In the genomic region with DNA sequence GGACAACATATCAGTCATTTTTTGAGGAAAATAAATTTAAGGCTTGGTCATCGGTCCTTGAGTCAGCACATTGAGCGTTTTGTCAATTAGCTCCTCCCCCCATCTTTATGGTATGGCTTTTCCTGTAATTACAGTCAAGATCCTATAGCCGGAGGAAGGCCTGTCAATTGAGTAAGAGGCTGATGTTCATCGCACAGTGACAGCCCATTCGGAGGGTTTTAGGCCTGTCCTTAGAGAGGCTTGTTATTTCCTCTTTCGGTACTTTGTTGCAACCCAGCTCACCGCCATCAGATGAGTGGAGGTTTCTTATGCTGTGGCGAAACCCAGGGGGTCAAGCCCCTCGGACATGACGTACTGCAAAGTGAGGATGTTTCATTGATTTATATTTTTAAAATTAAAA, we compare ENCODE assay signal across 21 cellular contexts.
"Had no signal": no experiment of that assay in that cellular context is flagged by ENCODE, and none has a peak within 500 bp of the region (broad histone marks: within the 10 kb centered on the region; RNA-seq: fewer than 3 reads in every experiment).

No MANE protein-coding gene starts in this region.

- H3K4me1 Mint-ChIP-seq: stimulated activated naive B cell treated with anti-CD40 and anti-IgM and Interleukin-4, amounts not matched to agents 10 μg/mL and 1 μg/mL and 100 μg/mL, for 72 hours; stimulated activated naive CD8-positive, alpha-beta T cell treated with anti-CD3 and anti-CD28 coated beads, Interleukin-15, amount 100 ng/mL, for 72 hours had no signal

- DNase-seq: effector memory CD8-positive, alpha-beta T cell; esophagus squamous epithelium; foreskin fibroblast; glutamatergic neuron; islet precursor cell; mammary epithelial cell; natural killer cell; nucleus accumbens; ovary; sigmoid colon; stimulated activated CD4-positive, alpha-beta T cell treated with anti-CD3 and anti-CD28 coated beads, Interleukin-2, amount 100 ng/mL, for 24 hours; stimulated activated CD4-positive, alpha-beta T cell treated with anti-CD3 and anti-CD28 coated beads, Interleukin-4, amount 100 ng/mL, for 4 hours; stimulated activated naive B cell treated with anti-CD40 and anti-IgM and Interleukin-4, amounts not matched to agents 10 μg/mL and 1 μg/mL and 100 μg/mL, for 72 hours; stimulated activated naive CD8-positive, alpha-beta T cell treated with anti-CD3 and anti-CD28 coated beads, Interleukin-15, amount 100 ng/mL, for 72 hours; testis; transverse colon had no signal

- H3K36me3 Mint-ChIP-seq: natural killer cell; stimulated activated naive B cell treated with anti-CD40 and anti-IgM and Interleukin-4, amounts not matched to agents 10 μg/mL and 1 μg/mL and 100 μg/mL, for 72 hours had no signal

- H3K36me3 ChIP-seq: esophagus squamous epithelium, gastroesophageal sphincter, ovary, right atrium auricular region, sigmoid colon, transverse colon had no signal

- ATAC-seq: effector memory CD8-positive, alpha-beta T cell; gastroesophageal sphincter; left lobe of liver; stimulated activated naive B cell treated with anti-CD40 and anti-IgM and Interleukin-4, amounts not matched to agents 10 μg/mL and 1 μg/mL and 100 μg/mL, for 72 hours; stimulated activated naive CD8-positive, alpha-beta T cell treated with anti-CD3 and anti-CD28 coated beads, Interleukin-15, amount 100 ng/mL, for 72 hours had no signal

- H3K9me3 Mint-ChIP-seq: effector memory CD8-positive, alpha-beta T cell; natural killer cell; stimulated activated naive B cell treated with anti-CD40 and anti-IgM and Interleukin-4, amounts not matched to agents 10 μg/mL and 1 μg/mL and 100 μg/mL, for 72 hours had no signal

- H3K4me3 Mint-ChIP-seq: effector memory CD8-positive, alpha-beta T cell; natural killer cell; neural crest cell; stimulated activated naive B cell treated with anti-CD40 and anti-IgM and Interleukin-4, amounts not matched to agents 10 μg/mL and 1 μg/mL and 100 μg/mL, for 72 hours; stimulated activated naive CD8-positive, alpha-beta T cell treated with anti-CD3 and anti-CD28 coated beads, Interleukin-15, amount 100 ng/mL, for 72 hours had no signal

- H3K27me3 Mint-ChIP-seq: effector memory CD8-positive, alpha-beta T cell; stimulated activated naive B cell treated with anti-CD40 and anti-IgM and Interleukin-4, amounts not matched to agents 10 μg/mL and 1 μg/mL and 100 μg/mL, for 72 hours; stimulated activated naive CD8-positive, alpha-beta T cell treated with anti-CD3 and anti-CD28 coated beads, Interleukin-15, amount 100 ng/mL, for 72 hours had no signal

- H3K4me1 ChIP-seq: esophagus squamous epithelium, gastroesophageal sphincter, right atrium auricular region, sigmoid colon, testis had no signal

- H3K9me3 ChIP-seq: esophagus squamous epithelium, gastroesophageal sphincter, ovary, right atrium auricular region, sigmoid colon, testis, transverse colon had no signal

- H3K27me3 ChIP-seq: esophagus squamous epithelium, gastroesophageal sphincter, ovary, right atrium auricular region, sigmoid colon, testis, transverse colon had no signal

- H3K4me3 ChIP-seq: esophagus squamous epithelium, gastroesophageal sphincter, ovary, right atrium auricular region, sigmoid colon, skin epidermis, testis, transverse colon had no signal

- H3K27ac Mint-ChIP-seq: effector memory CD8-positive, alpha-beta T cell; natural killer cell; stimulated activated naive B cell treated with anti-CD40 and anti-IgM and Interleukin-4, amounts not matched to agents 10 μg/mL and 1 μg/mL and 100 μg/mL, for 72 hours; stimulated activated naive CD8-positive, alpha-beta T cell treated with anti-CD3 and anti-CD28 coated beads, Interleukin-15, amount 100 ng/mL, for 72 hours had no signal

- H3K27ac ChIP-seq: esophagus squamous epithelium, gastroesophageal sphincter, ovary, right atrium auricular region, sigmoid colon, skin epidermis, testis, transverse colon had no signal
